1 cellular context compared by ENCODE assay signal in the genomic region with DNA sequence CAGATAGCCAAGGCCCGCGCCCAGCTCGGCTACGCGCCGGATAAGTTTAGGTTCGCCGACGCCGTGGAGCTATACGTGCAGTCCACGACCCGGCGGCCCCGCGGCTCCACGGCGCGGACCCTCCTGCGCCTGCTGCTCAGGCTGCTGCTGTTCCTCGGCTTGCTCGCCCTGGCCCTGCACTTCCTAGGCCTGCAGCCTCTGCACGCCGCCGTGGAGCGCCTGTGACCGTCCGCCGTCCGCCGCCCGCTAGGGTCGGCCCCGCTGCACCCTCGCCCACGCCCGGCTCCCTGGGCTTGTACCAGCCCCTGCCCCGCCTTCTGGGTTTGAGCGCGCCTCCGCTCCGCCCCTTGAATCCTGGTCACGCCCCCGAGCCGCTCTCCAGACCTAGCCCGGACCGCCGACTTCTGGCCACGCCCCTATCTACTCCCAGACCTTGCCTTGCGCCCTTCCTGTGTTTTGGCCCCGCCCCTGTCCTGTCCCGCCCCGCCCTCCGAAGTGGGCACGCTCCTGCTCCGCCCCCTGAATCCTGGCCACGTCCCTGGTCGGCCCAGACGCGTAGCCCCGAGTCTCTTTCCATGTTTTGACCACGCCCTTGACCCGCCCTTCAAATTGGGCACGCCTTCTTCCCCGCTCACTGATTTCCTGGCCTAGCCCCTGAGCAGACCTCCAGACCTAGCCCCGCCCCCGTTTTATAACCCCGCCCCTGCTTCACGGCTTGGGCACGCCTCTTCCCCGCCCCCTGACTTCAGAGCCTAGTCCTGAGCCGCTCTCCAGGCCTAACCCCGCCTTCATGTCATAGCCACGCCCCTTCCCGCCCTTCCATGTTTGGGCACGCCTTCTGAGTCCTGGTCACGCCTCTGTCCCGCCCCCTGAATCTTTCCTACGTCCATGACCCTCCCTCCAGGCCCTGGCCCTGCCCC.
A peak's percentile ranks its signal among the peaks of the same experiment; 100 is the strongest.
TF ChIP-seq lines count a peak whose summit lies in the region.

No MANE protein-coding gene starts in this region.

TF ChIP-seq in K562, 482 proteins besides CTCF, POLR2A, EP300 and RAD21 (continues in another document):
- TF ChIP-seq FOXK2 (conservative IDR thresholded peaks at IDR 0.05 in 1 of 2, IDR thresholded peaks at IDR 0.05 in 1 of 2; ENCODE audit: low read depth in 2 of 2) (peak in 1 of 2 experiments; percentile 56; a peak in 3 of 4 replicates), TGIF2 (CRISPR knock-in tag; IDR thresholded peaks at IDR 0.05) (no peak), NR2C2 (CRISPR knock-in tag; IDR thresholded peaks at IDR 0.05) (0 out of 2 replicates have a peak, but pooled peaks have one; percentile 28), NR2C2 (tag; IDR thresholded peaks at IDR 0.05) (no peak), SUPT5H (IDR thresholded peaks at IDR 0.05) (no peak), ZBTB1 (CRISPR knock-in tag; IDR thresholded peaks at IDR 0.05; ENCODE audit: borderline replicate concordance, low read depth) (0 out of 2 replicates have a peak, but pooled peaks have one; percentile 25), ZBTB7A (IDR thresholded peaks at IDR 0.05; ENCODE audit: borderline replicate concordance, control insufficient read depth, low read depth, low read length) (peak; percentile 86; the same call in 1 of the 2 replicates), FOXK1 (CRISPR knock-in tag; IDR thresholded peaks at IDR 0.05; ENCODE audit: borderline replicate concordance) (0 out of 2 replicates have a peak, but pooled peaks have one; percentile 78), ZNF436 (CRISPR knock-in tag; IDR thresholded peaks at IDR 0.05) (no peak), RUNX1 (IDR thresholded peaks at IDR 0.05; ENCODE audit: low read depth) (peak; percentile 51; the same call in 1 of the 2 replicates), ZNF282 (CRISPR knock-in tag; IDR thresholded peaks at IDR 0.05) (0 out of 2 replicates have a peak, but pooled peaks have one; percentile 69), GATAD2A (IDR thresholded peaks at IDR 0.05) (0 out of 2 replicates have a peak, but pooled peaks have one; percentile 35), CXXC5 (CRISPR knock-in tag; IDR thresholded peaks at IDR 0.05) (peak; percentile 48), MAZ (CRISPR knock-in tag; conservative IDR thresholded peaks at IDR 0.05 in 1 of 2, IDR thresholded peaks at IDR 0.05 in 1 of 2) (peak; percentile 50 to 77), POLR2G (IDR thresholded peaks at IDR 0.05; ENCODE audit: low read depth, low read length) (peak; percentile 56), E2F3 (CRISPR knock-in tag; IDR thresholded peaks at IDR 0.05) (no peak), KDM2B (CRISPR knock-in tag; IDR thresholded peaks at IDR 0.05) (0 out of 2 replicates have a peak, but pooled peaks have one; percentile 11), PHF8 (IDR thresholded peaks at IDR 0.05; ENCODE audit: borderline replicate concordance, low read length) (peak; percentile 61; the same call in 1 of the 2 replicates), CREM (IDR thresholded peaks at IDR 0.05; ENCODE audit: low read depth) (peak; percentile 70), MYNN (IDR thresholded peaks at IDR 0.05) (peak; percentile 66; the same call in 1 of the 2 replicates), MYNN (CRISPR knock-in tag; IDR thresholded peaks at IDR 0.05) (no peak), RBM25 (IDR thresholded peaks at IDR 0.05; ENCODE audit: low read depth, low read length, severe bottlenecking) (peak; percentile 24), SETDB1 (IDR thresholded peaks at IDR 0.05; ENCODE audit: low read length) (no peak), ELF1 (tag; IDR thresholded peaks at IDR 0.05) (peak; percentile 17; the same call in 1 of the 2 replicates), PCBP1 (IDR thresholded peaks at IDR 0.05; ENCODE audit: low read depth, low read length, poor library complexity, severe bottlenecking) (peak; percentile 59), RBM14 (IDR thresholded peaks at IDR 0.05; ENCODE audit: borderline replicate concordance, insufficient read depth, low read depth, low read length) (no peak), PTBP1 (IDR thresholded peaks at IDR 0.05; ENCODE audit: low read depth, low read length) (0 out of 2 replicates have a peak, but pooled peaks have one; percentile 27), RBBP5 (IDR thresholded peaks at IDR 0.05; ENCODE audit: borderline replicate concordance, insufficient read depth, low read length, poor library complexity, severe bottlenecking) (peak; percentile 23), MXI1 (IDR thresholded peaks at IDR 0.05; ENCODE audit: low read depth, low read length) (0 out of 2 replicates have a peak, but pooled peaks have one; percentile 1), U2AF1 (optimal IDR thresholded peaks at IDR 0.05; ENCODE audit: low read depth, low read length) (peak; percentile 38), PHTF2 (CRISPR knock-in tag; IDR thresholded peaks at IDR 0.05) (no peak), RB1 (IDR thresholded peaks at IDR 0.05; ENCODE audit: low read depth) (0 out of 2 replicates have a peak, but pooled peaks have one; percentile 70), SIRT6 (IDR thresholded peaks at IDR 0.05; ENCODE audit: low read depth, low read length) (no peak), MYC (IDR thresholded peaks at IDR 0.05; ENCODE audit: low read depth, low read length) (peak; percentile 15), MYC (CRISPR knock-in tag; IDR thresholded peaks at IDR 0.05; ENCODE audit: borderline replicate concordance, low read depth) (no peak)
- TF ChIP-seq, protein P1, sequence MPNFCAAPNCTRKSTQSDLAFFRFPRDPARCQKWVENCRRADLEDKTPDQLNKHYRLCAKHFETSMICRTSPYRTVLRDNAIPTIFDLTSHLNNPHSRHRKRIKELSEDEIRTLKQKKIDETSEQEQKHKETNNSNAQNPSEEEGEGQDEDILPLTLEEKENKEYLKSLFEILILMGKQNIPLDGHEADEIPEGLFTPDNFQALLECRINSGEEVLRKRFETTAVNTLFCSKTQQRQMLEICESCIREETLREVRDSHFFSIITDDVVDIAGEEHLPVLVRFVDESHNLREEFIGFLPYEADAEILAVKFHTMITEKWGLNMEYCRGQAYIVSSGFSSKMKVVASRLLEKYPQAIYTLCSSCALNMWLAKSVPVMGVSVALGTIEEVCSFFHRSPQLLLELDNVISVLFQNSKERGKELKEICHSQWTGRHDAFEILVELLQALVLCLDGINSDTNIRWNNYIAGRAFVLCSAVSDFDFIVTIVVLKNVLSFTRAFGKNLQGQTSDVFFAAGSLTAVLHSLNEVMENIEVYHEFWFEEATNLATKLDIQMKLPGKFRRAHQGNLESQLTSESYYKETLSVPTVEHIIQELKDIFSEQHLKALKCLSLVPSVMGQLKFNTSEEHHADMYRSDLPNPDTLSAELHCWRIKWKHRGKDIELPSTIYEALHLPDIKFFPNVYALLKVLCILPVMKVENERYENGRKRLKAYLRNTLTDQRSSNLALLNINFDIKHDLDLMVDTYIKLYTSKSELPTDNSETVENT (CRISPR knock-in tag; IDR thresholded peaks at IDR 0.05) = 0 out of 2 replicates have a peak, but pooled peaks have one; percentile 26
- TF ChIP-seq, protein P2, sequence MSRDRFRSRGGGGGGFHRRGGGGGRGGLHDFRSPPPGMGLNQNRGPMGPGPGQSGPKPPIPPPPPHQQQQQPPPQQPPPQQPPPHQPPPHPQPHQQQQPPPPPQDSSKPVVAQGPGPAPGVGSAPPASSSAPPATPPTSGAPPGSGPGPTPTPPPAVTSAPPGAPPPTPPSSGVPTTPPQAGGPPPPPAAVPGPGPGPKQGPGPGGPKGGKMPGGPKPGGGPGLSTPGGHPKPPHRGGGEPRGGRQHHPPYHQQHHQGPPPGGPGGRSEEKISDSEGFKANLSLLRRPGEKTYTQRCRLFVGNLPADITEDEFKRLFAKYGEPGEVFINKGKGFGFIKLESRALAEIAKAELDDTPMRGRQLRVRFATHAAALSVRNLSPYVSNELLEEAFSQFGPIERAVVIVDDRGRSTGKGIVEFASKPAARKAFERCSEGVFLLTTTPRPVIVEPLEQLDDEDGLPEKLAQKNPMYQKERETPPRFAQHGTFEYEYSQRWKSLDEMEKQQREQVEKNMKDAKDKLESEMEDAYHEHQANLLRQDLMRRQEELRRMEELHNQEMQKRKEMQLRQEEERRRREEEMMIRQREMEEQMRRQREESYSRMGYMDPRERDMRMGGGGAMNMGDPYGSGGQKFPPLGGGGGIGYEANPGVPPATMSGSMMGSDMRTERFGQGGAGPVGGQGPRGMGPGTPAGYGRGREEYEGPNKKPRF (IDR thresholded peaks at IDR 0.05; ENCODE audit: low read depth, low read length) = no peak
- TF ChIP-seq, protein P3, sequence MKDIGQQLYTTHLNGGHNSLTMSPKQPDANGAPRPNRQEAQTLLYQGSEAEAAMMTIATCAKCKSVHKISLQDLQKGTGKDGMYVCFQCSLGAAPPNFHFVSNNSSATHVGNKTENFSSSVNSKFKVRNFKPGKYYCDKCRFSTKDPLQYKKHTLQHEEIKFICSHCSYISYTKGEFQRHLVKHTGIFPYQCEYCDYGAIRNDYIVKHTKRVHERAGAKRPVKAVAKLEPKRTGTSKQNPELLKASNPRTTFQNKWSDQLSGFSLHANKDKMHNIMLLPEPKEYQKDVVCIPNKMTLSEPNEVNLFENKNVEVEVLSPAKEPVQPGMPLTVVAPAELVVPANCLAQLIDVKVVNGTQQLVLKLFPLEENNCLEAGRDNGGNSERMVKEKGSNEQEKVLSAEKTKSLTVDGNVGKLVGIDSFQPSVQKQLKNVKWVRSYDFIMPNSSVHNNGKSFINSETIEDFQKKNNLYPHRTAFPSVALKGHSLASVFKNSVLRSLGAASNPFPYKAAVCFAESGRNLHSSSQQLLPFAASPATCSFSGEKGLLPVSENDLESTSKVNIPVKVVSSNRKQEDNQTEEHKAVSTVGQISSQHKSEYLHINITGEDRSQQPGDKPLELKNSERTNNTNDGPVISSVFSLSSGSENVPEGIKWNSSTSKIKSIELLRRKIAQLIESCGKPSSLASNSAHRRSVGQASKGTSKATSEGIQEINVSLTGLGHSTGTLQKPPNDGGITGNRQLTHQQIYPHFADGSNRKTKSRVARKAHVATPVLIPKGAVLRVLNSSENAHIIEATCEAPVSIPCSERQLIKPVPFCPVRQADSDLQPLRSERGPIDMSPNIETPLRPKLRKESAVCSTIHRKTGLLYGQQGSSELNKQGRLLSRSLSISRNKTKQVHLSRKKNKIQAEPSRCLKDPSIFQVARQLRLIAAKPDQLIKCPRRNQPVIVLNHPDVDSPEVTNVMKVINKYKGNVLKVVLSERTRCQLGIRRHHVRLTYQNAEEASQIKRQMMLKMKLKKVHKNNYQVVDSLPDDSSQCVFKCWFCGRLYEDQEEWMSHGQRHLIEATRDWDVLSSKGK (CRISPR knock-in tag; IDR thresholded peaks at IDR 0.05) = no peak
- TF ChIP-seq, protein P4, sequence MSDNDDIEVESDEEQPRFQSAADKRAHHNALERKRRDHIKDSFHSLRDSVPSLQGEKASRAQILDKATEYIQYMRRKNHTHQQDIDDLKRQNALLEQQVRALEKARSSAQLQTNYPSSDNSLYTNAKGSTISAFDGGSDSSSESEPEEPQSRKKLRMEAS (CRISPR knock-in tag; IDR thresholded peaks at IDR 0.05) = peak; percentile 67
- TF ChIP-seq, protein P5, sequence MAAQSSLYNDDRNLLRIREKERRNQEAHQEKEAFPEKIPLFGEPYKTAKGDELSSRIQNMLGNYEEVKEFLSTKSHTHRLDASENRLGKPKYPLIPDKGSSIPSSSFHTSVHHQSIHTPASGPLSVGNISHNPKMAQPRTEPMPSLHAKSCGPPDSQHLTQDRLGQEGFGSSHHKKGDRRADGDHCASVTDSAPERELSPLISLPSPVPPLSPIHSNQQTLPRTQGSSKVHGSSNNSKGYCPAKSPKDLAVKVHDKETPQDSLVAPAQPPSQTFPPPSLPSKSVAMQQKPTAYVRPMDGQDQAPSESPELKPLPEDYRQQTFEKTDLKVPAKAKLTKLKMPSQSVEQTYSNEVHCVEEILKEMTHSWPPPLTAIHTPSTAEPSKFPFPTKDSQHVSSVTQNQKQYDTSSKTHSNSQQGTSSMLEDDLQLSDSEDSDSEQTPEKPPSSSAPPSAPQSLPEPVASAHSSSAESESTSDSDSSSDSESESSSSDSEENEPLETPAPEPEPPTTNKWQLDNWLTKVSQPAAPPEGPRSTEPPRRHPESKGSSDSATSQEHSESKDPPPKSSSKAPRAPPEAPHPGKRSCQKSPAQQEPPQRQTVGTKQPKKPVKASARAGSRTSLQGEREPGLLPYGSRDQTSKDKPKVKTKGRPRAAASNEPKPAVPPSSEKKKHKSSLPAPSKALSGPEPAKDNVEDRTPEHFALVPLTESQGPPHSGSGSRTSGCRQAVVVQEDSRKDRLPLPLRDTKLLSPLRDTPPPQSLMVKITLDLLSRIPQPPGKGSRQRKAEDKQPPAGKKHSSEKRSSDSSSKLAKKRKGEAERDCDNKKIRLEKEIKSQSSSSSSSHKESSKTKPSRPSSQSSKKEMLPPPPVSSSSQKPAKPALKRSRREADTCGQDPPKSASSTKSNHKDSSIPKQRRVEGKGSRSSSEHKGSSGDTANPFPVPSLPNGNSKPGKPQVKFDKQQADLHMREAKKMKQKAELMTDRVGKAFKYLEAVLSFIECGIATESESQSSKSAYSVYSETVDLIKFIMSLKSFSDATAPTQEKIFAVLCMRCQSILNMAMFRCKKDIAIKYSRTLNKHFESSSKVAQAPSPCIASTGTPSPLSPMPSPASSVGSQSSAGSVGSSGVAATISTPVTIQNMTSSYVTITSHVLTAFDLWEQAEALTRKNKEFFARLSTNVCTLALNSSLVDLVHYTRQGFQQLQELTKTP (IDR thresholded peaks at IDR 0.05; ENCODE audit: low read depth in 1 of 2, partially characterized antibody in 2 of 2) = no peak
- TF ChIP-seq, protein P6, sequence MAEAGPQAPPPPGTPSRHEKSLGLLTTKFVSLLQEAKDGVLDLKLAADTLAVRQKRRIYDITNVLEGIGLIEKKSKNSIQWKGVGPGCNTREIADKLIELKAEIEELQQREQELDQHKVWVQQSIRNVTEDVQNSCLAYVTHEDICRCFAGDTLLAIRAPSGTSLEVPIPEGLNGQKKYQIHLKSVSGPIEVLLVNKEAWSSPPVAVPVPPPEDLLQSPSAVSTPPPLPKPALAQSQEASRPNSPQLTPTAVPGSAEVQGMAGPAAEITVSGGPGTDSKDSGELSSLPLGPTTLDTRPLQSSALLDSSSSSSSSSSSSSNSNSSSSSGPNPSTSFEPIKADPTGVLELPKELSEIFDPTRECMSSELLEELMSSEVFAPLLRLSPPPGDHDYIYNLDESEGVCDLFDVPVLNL (CRISPR knock-in tag; IDR thresholded peaks at IDR 0.05; ENCODE audit: low read depth) = 0 out of 2 replicates have a peak, but pooled peaks have one; percentile 24
- TF ChIP-seq, protein P7, sequence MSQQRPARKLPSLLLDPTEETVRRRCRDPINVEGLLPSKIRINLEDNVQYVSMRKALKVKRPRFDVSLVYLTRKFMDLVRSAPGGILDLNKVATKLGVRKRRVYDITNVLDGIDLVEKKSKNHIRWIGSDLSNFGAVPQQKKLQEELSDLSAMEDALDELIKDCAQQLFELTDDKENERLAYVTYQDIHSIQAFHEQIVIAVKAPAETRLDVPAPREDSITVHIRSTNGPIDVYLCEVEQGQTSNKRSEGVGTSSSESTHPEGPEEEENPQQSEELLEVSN (IDR thresholded peaks at IDR 0.05; ENCODE audit: borderline replicate concordance in 1 of 2, extremely low read depth in 1 of 2, insufficient read depth in 1 of 2, insufficient read length in 1 of 2, low read depth in 1 of 2, low read length in 1 of 2, poor library complexity in 1 of 2, severe bottlenecking in 1 of 2) = peak in 1 of 2 experiments; percentile 33
- TF ChIP-seq, protein P8, sequence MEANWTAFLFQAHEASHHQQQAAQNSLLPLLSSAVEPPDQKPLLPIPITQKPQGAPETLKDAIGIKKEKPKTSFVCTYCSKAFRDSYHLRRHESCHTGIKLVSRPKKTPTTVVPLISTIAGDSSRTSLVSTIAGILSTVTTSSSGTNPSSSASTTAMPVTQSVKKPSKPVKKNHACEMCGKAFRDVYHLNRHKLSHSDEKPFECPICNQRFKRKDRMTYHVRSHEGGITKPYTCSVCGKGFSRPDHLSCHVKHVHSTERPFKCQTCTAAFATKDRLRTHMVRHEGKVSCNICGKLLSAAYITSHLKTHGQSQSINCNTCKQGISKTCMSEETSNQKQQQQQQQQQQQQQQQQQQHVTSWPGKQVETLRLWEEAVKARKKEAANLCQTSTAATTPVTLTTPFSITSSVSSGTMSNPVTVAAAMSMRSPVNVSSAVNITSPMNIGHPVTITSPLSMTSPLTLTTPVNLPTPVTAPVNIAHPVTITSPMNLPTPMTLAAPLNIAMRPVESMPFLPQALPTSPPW (CRISPR knock-in tag; IDR thresholded peaks at IDR 0.05) = peak; percentile 70
